In genomic region chr18:69400253-69400975, GRCh38 we compare ENCODE assay signal across 1 cellular context.
TF ChIP-seq lines count a peak whose summit lies in the region.

Gene DOK6, plus strand, starts transcription at chr18:69400888.

TF ChIP-seq in IMR-90, 13 proteins besides CTCF, POLR2A, EP300 and RAD21 (continued from another document):
- TF ChIP-seq BHLHE40 (IDR thresholded peaks at IDR 0.05; ENCODE audit: low read depth, low read length) (no peak), MXI1 (IDR thresholded peaks at IDR 0.05; ENCODE audit: borderline replicate concordance, low read depth, low read length) (no peak), CEBPB (IDR thresholded peaks at IDR 0.05; ENCODE audit: low read depth, low read length) (no peak)
- TF ChIP-seq, protein P1, sequence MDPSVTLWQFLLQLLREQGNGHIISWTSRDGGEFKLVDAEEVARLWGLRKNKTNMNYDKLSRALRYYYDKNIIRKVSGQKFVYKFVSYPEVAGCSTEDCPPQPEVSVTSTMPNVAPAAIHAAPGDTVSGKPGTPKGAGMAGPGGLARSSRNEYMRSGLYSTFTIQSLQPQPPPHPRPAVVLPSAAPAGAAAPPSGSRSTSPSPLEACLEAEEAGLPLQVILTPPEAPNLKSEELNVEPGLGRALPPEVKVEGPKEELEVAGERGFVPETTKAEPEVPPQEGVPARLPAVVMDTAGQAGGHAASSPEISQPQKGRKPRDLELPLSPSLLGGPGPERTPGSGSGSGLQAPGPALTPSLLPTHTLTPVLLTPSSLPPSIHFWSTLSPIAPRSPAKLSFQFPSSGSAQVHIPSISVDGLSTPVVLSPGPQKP (IDR thresholded peaks at IDR 0.05; ENCODE audit: borderline replicate concordance, low read depth, low read length) = no peak
